In the genomic region with DNA sequence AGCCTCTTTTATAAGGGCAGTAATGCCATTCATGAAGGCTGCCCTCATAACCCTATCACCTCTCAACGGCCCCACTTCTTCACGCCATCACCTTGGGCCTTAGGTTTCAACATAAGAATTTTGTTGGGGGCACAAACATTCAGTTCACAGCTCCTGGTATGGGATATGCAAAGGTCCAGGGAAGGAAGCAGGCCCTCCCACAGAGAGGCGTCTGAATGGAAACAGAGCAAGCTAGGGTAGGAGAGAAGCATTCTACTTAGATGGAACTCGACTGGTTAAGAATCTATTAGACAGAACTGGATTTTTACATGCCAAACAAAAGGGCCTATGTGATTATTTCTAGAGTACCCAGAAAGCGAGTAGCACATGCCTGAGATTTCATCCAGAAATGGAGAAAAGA, we compare ENCODE assay signal across 1 cellular context.
TF ChIP-seq lines count a peak whose summit lies in the region.

No MANE protein-coding gene starts in this region.

TF ChIP-seq in H1, 55 proteins besides CTCF, POLR2A, EP300 and RAD21:
- TF ChIP-seq SAP30 (IDR thresholded peaks at IDR 0.05; ENCODE audit: insufficient read depth, insufficient replicate concordance, low read length) (no peak), SUZ12 (IDR thresholded peaks at IDR 0.05; ENCODE audit: low read length) (no peak)
TF ChIP-seq in H1: peak in this region for 0.
